In genomic region chr14:71332476-71332875, GRCh38 we compare ENCODE assay signal across 1 cellular context.
TF ChIP-seq lines count a peak whose summit lies in the region.

No MANE protein-coding gene starts in this region.

TF ChIP-seq in GM12878, 131 proteins besides CTCF, POLR2A, EP300 and RAD21:
- TF ChIP-seq IRF4 (IDR thresholded peaks at IDR 0.05; ENCODE audit: low read depth, low read length) = 0 out of 2 replicates have a peak, but pooled peaks have one; percentile 34
- no peak for TF ChIP-seq MEF2A (IDR thresholded peaks at IDR 0.05; ENCODE audit: insufficient read depth, low read depth, low read length)
- TF ChIP-seq RAD51 (IDR thresholded peaks at IDR 0.05) = no peak
- peak; percentile 44; the same call in 1 of the 2 replicates for TF ChIP-seq NFIC (IDR thresholded peaks at IDR 0.05; ENCODE audit: low read depth, low read length)
- TF ChIP-seq RUNX3 (IDR thresholded peaks at IDR 0.05; ENCODE audit: low read length) = peak; percentile 61
- no peak for TF ChIP-seq YBX1 (IDR thresholded peaks at IDR 0.05)
- TF ChIP-seq RFX5 (IDR thresholded peaks at IDR 0.05; ENCODE audit: low read depth, low read length) = no peak
- TF ChIP-seq KLF5 (IDR thresholded peaks at IDR 0.05; ENCODE audit: partially characterized antibody) = no peak
- peak; percentile 93 for TF ChIP-seq ZNF24 (IDR thresholded peaks at IDR 0.05)
- TF ChIP-seq BHLHE40 (IDR thresholded peaks at IDR 0.05; ENCODE audit: borderline replicate concordance in 1 of 2, low read depth in 2 of 2, low read length in 1 of 2) = no peak
- no peak for TF ChIP-seq BACH1 (IDR thresholded peaks at IDR 0.05; ENCODE audit: borderline replicate concordance)
- no peak for TF ChIP-seq NR2C1 (IDR thresholded peaks at IDR 0.05)
- TF ChIP-seq, protein P1, sequence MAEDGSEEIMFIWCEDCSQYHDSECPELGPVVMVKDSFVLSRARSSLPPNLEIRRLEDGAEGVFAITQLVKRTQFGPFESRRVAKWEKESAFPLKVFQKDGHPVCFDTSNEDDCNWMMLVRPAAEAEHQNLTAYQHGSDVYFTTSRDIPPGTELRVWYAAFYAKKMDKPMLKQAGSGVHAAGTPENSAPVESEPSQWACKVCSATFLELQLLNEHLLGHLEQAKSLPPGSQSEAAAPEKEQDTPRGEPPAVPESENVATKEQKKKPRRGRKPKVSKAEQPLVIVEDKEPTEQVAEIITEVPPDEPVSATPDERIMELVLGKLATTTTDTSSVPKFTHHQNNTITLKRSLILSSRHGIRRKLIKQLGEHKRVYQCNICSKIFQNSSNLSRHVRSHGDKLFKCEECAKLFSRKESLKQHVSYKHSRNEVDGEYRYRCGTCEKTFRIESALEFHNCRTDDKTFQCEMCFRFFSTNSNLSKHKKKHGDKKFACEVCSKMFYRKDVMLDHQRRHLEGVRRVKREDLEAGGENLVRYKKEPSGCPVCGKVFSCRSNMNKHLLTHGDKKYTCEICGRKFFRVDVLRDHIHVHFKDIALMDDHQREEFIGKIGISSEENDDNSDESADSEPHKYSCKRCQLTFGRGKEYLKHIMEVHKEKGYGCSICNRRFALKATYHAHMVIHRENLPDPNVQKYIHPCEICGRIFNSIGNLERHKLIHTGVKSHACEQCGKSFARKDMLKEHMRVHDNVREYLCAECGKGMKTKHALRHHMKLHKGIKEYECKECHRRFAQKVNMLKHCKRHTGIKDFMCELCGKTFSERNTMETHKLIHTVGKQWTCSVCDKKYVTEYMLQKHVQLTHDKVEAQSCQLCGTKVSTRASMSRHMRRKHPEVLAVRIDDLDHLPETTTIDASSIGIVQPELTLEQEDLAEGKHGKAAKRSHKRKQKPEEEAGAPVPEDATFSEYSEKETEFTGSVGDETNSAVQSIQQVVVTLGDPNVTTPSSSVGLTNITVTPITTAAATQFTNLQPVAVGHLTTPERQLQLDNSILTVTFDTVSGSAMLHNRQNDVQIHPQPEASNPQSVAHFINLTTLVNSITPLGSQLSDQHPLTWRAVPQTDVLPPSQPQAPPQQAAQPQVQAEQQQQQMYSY (CRISPR knock-in tag; IDR thresholded peaks at IDR 0.05) = no peak
- TF ChIP-seq JUNB (IDR thresholded peaks at IDR 0.05) = peak; percentile 73
- no peak for TF ChIP-seq HCFC1 (IDR thresholded peaks at IDR 0.05; ENCODE audit: low read length)
